9 cellular contexts compared by ENCODE assay signal in the genomic region with DNA sequence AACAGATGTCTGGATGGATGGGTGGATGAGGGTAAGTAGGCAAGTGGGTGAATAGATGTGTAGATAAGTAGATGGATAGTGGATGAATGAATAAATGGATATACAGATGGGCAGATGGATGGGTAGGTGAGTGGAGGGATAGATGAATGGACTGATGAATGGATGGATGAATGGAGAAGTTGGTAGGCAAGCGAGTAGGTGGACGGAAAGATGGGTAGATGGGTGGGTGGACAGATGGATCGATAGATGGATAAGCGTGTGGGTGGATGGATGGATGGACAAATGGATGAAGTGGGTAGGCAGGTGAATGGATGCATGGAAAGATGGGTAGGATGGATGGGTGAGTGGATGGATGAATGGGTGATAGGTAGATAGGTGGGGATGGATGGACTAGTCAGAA.
"Had no signal": no experiment of that assay in that cellular context is flagged by ENCODE, and none has a peak within 500 bp of the region (broad histone marks: within the 10 kb centered on the region; RNA-seq: fewer than 3 reads in every experiment).

No MANE protein-coding gene starts in this region.

- H3K4me2 ChIP-seq: KMS-11 had no signal

- H3K27ac Mint-ChIP-seq: HFFc6, IgD-negative memory B cell had no signal

- H3K27ac ChIP-seq: GM23248, HL-60, KMS-11 had no signal

- H3K9ac ChIP-seq: GM23248, KMS-11 had no signal

- H3K36me3 ChIP-seq: HAP-1 had no signal

- H3K9me3 ChIP-seq: HAP-1 had no signal

- H3K4me3 Mint-ChIP-seq: HFFc6, IgD-negative memory B cell had no signal

- H3K4me3 ChIP-seq: GM23248, HAP-1 had no signal

- DNase-seq: GM23248, GOT3, H7, HFFc6, KBM-7 had no signal

- H2AFZ ChIP-seq: GM23248 had no signal

- H3K4me1 ChIP-seq: HAP-1 had no signal
